9 cellular contexts compared by ENCODE assay signal in genomic region chr17:32445497-32445896, GRCh38. TPM values are rescaled to one million over a fixed set of nuclear protein-coding genes. Genes with fewer than 3 reads are reported as not detected.
DNase-seq lines count a peak whose midpoint lies in the region; ATAC-seq and TF ChIP-seq lines count a peak whose summit lies in the region.
"Had no signal": no experiment of that assay in that cellular context is flagged by ENCODE, and none has a peak within 500 bp of the region (broad histone marks: within the 10 kb centered on the region; RNA-seq: fewer than 3 reads in every experiment).

No MANE protein-coding gene starts in this region.

- peaks cover 39% of the 10 kb centered on the region for H3K36me3 Mint-ChIP-seq in brain

- H2BK120ac ChIP-seq in mesendoderm (ENCODE audit: low read depth, low read length) = no peak overlapping the region

- no peak for TF ChIP-seq CTCF in cardiac muscle cell (IDR thresholded peaks at IDR 0.05; ENCODE audit: low read depth, low read length)
- TF ChIP-seq CTCF in brain (conservative IDR thresholded peaks at IDR 0.05) = no peak
- TF ChIP-seq CTCF in uterus (IDR thresholded peaks at IDR 0.05) = no peak

- peak overlapping the region; percentile 81 to 96 (median 89) for H3K27ac Mint-ChIP-seq in brain

- H3K4me1 Mint-ChIP-seq in brain = peaks cover 32% of the 10 kb centered on the region

- H3K36me3 ChIP-seq in cardiac muscle cell (peaks cover 29% of the 10 kb centered on the region), mesendoderm (ENCODE audit: control insufficient read depth, insufficient read depth, low read length) (no peaks in the 10 kb centered on the region), uterus (no peaks in the 10 kb centered on the region)

- H3K27ac ChIP-seq in cardiac muscle cell (peak overlapping the region; percentile 96), mesendoderm (ENCODE audit: low read depth, low read length) (no peak overlapping the region), uterus (no peak overlapping the region)

- H3K4me3 ChIP-seq in cardiac muscle cell (peak overlapping the region; percentile 96), mesendoderm (ENCODE audit: low read length) (peak overlapping the region; percentile 25), uterus (peak overlapping the region; percentile 67 to 90)

- H3K4ac ChIP-seq in mesendoderm (ENCODE audit: low read depth, low read length) = no peak overlapping the region

- H3K27me3 ChIP-seq in cardiac muscle cell = no peaks in the 10 kb centered on the region
- no peaks in the 10 kb centered on the region for H3K27me3 ChIP-seq in mesendoderm (ENCODE audit: insufficient read depth, low read length, poor library complexity)
- no peaks in the 10 kb centered on the region for H3K27me3 ChIP-seq in uterus

- H2BK5ac ChIP-seq in mesendoderm (ENCODE audit: low read length) = no peak overlapping the region

- no peak for TF ChIP-seq POLR2A in uterus (IDR thresholded peaks at IDR 0.05)

- H3K9me3 ChIP-seq in cardiac muscle cell (ENCODE audit: low read depth) (no peaks in the 10 kb centered on the region), uterus (no peaks in the 10 kb centered on the region)

- no peak overlapping the region for H2BK15ac ChIP-seq in mesendoderm (replicated peaks; ENCODE audit: low read depth)

- intact Hi-C loops in left cardiac atrium (cut with DNase I) = no loop called here
- intact Hi-C loops in uterus (cut with DNase I; ENCODE audit: low total_unique reads) = no loop called here

- H3K9me3 Mint-ChIP-seq in brain = peaks cover 0 to 7% (median 4%) of the 10 kb centered on the region in 5 experiments

- H3K9ac ChIP-seq in mesendoderm (ENCODE audit: low read length) = peak overlapping the region; percentile 59

- peaks cover 14% of the 10 kb centered on the region for H3K4me1 ChIP-seq in cardiac muscle cell (ENCODE audit: low read depth)
- no peaks in the 10 kb centered on the region for H3K4me1 ChIP-seq in mesendoderm (ENCODE audit: control insufficient read depth, low read depth, low read length)
- H3K4me1 ChIP-seq in uterus = no peaks in the 10 kb centered on the region

- peaks cover 6% of the 10 kb centered on the region for H3K79me1 ChIP-seq in mesendoderm (ENCODE audit: low read length)

- no peak overlapping the region for H4K8ac ChIP-seq in mesendoderm (ENCODE audit: low read depth, low read length)

- peaks cover 31% of the 10 kb centered on the region for H3K79me2 ChIP-seq in mesendoderm (ENCODE audit: control insufficient read depth, insufficient read depth, low read length)

- peaks cover 16% of the 10 kb centered on the region for H3K27me3 Mint-ChIP-seq in brain

- no peak overlapping the region for H2AK5ac ChIP-seq in mesendoderm (ENCODE audit: low read length)

- peak overlapping the region; percentile 84 to 94 (median 91) for H3K4me3 Mint-ChIP-seq in brain

- peak overlapping the region; percentile 98 for H3K56ac ChIP-seq in mesendoderm (ENCODE audit: low read length)

- H4K5ac ChIP-seq in mesendoderm (ENCODE audit: low read length) = no peak overlapping the region

- H3K23ac ChIP-seq in mesendoderm (ENCODE audit: low read length) = no peak overlapping the region

- peak overlapping the region; percentile 75 for H3K4me2 ChIP-seq in mesendoderm (ENCODE audit: low read length)

- WGBS in mesendoderm (ENCODE audit: extremely low coverage, insufficient coverage, low lambda C conversion rate) = no CpG with 5 or more reads among the region's 6 CpGs

- no peak for ATAC-seq in left cardiac atrium

- DNase-seq in cardiac muscle cell (ENCODE audit: low read depth in 1 of 2, low spot score in 1 of 2) = no peak
- no peak for DNase-seq in left cardiac atrium
- DNase-seq in mesendoderm = no peak
- DNase-seq in uterus = no peak
- DNase-seq in NCI-H2171 treated with DMSO at 0.1 percent for 48 hours (lab: John Stamatoyannopoulos, UW) = no peak
- no peak for DNase-seq in NCI-H2107 (lab: John Stamatoyannopoulos, UW)
- DNase-seq in stimulated activated CD4-positive, alpha-beta T cell treated with anti-CD3 and anti-CD28 coated beads, Interleukin-15, amount 100 ng/mL, for 24 hours = no peak
- DNase-seq: NCI-H1105 treated with DMSO at 0.1 percent for 48 hours had no signal

- H3K18ac ChIP-seq in mesendoderm (ENCODE audit: low read length) = no peak overlapping the region

RNA-seq across cellular contexts. Expression of gene PSMD11, which starts 1.2 kb away (rescaled TPM):
- total RNA-seq in cardiac muscle cell (28.7 and 42.8 TPM in 2 replicates), left cardiac atrium (10 to 100 TPM; 53.4 to 82.2 TPM), uterus (10 to 100 TPM; 10.8 to 89.3 (median 58.5) TPM)
- polyA plus RNA-seq in cardiac muscle cell (143 and 145 TPM in 2 replicates), brain (ENCODE audit: insufficient read depth, low read depth, low replicate concordance) (75.5 TPM)
- 188 TPM for polyA plus RNA-seq in mesendoderm (2013, experiment 1 of 2)
- polyA plus RNA-seq in mesendoderm (2013, experiment 2 of 2) = 199 TPM

RNA-seq across cellular contexts. Expression of gene CDK5R1, which starts 41.3 kb away (rescaled TPM):
- 1.7 and 3.5 TPM in 2 replicates for total RNA-seq in cardiac muscle cell
- 1.2 and 2.5 TPM in 2 replicates for polyA plus RNA-seq in cardiac muscle cell
- 1 to 10 TPM; 1.4 to 1.7 TPM for total RNA-seq in left cardiac atrium
- 71.1 TPM for polyA plus RNA-seq in brain (ENCODE audit: insufficient read depth, low read depth, low replicate concordance)
- polyA plus RNA-seq in mesendoderm (2013, experiment 1 of 2) = 4.6 TPM
- 4.5 TPM for polyA plus RNA-seq in mesendoderm (2013, experiment 2 of 2)
- 1 to 10 TPM in 2 of 4 donors, under 1 TPM in 1, not detected in 1; 0.77 to 2.9 (median 1.4) TPM for total RNA-seq in uterus

Comparison
In these comparisons a context has a peak if more than half of its experiments do, and no peak if none do; other contexts are left out.
1. H3K4me3 ChIP-seq: peak in every context shown above with its lines; median percentile 96 in cardiac muscle cell; 78 in uterus; 25 in mesendoderm.